In the genomic region with DNA sequence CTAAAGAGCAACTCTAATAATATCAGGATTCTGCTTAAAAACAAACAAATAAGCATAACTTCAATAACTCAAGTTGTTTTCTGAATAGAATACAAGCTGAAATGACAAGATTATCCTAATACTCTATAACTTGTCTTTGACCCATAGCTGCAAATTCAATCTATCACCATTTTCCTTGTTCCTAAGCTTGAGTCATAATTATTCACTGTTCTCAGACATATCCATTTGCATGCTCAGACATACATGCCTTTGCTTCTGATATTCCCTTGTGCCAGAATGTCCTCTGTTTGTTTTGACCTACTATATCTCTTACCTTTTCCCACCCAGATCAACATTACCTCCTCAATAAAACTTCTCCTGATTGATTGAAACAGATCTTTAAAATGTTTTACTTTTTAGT, we compare ENCODE assay signal across 16 cellular contexts.
A peak's percentile ranks its signal among the peaks of the same experiment; 100 is the strongest.
DNase-seq lines count a peak whose midpoint lies in the region; ATAC-seq and TF ChIP-seq lines count a peak whose summit lies in the region.
"Had no signal": no experiment of that assay in that cellular context is flagged by ENCODE, and none has a peak within 500 bp of the region (broad histone marks: within the 10 kb centered on the region; RNA-seq: fewer than 3 reads in every experiment).

No MANE protein-coding gene starts in this region.

- no peaks in the 10 kb centered on the region for H3K36me3 Mint-ChIP-seq in CD8-positive, alpha-beta T cell
- H3K36me3 Mint-ChIP-seq in activated naive CD8-positive, alpha-beta T cell treated with anti-CD3 and anti-CD28 coated beads for 36 hours, result no peaks in the 10 kb centered on the region
- H3K36me3 Mint-ChIP-seq: CD4-positive, alpha-beta memory T cell had no signal

- CTCF ChIA-PET in RWPE1 (lab: Yijun Ruan, JAX), result no interaction called here
- CTCF ChIA-PET in CD8-positive, alpha-beta T cell (lab: Charles Lee), result no interaction called here

- H3K4me3 ChIP-seq in CD8-positive, alpha-beta T cell (ENCODE audit: low read depth, low read length), result no peak overlapping the region
- H3K4me3 ChIP-seq: GM12878, GM23338 had no signal

- H3K9me3 ChIP-seq in CD8-positive, alpha-beta T cell (ENCODE audit: low read length), result no peaks in the 10 kb centered on the region
- H3K9me3 ChIP-seq: Caco-2 had no signal

- no peak overlapping the region for H3K27ac Mint-ChIP-seq in CD8-positive, alpha-beta T cell
- no peak overlapping the region for H3K27ac Mint-ChIP-seq in activated naive CD8-positive, alpha-beta T cell treated with anti-CD3 and anti-CD28 coated beads for 36 hours
- H3K27ac Mint-ChIP-seq: CD4-positive, alpha-beta memory T cell; GM23338 had no signal

- peaks cover 15% of the 10 kb centered on the region for H3K4me1 ChIP-seq in foreskin keratinocyte
- H3K4me1 ChIP-seq in CD8-positive, alpha-beta T cell (ENCODE audit: insufficient read depth, low read length), result no peaks in the 10 kb centered on the region
- H3K4me1 ChIP-seq: Caco-2 had no signal

- intact Hi-C loops in CD8-positive, alpha-beta T cell (cut with DNase I, micrococcal nuclease), result no loop called here

- peak; percentile 19 for DNase-seq in HPDE6-E6E7 (ENCODE audit: extremely low spot score)
- DNase-seq in RWPE1 (ENCODE audit: low spot score), result peak; percentile 4
- peak; percentile 12 to 43 for DNase-seq in foreskin keratinocyte
- DNase-seq in SIG-M5 (lab: John Stamatoyannopoulos, UW), result no peak
- DNase-seq in CD8-positive, alpha-beta T cell, result no peak
- DNase-seq in activated naive CD8-positive, alpha-beta T cell treated with anti-CD3 and anti-CD28 coated beads for 36 hours, result no peak
- DNase-seq: C1 segment of cervical spinal cord; Caco-2; CD4-positive, alpha-beta memory T cell; DMS153; DND-41; GDM1; H9 had no signal

- no peaks in the 10 kb centered on the region for H3K4me1 Mint-ChIP-seq in CD8-positive, alpha-beta T cell (ENCODE audit: low read depth)
- H3K4me1 Mint-ChIP-seq in activated naive CD8-positive, alpha-beta T cell treated with anti-CD3 and anti-CD28 coated beads for 36 hours, result peaks cover 2% of the 10 kb centered on the region
- H3K4me1 Mint-ChIP-seq: CD4-positive, alpha-beta memory T cell had no signal

- no peaks in the 10 kb centered on the region for H3K9me3 Mint-ChIP-seq in CD8-positive, alpha-beta T cell
- H3K9me3 Mint-ChIP-seq in activated naive CD8-positive, alpha-beta T cell treated with anti-CD3 and anti-CD28 coated beads for 36 hours, result no peaks in the 10 kb centered on the region
- H3K9me3 Mint-ChIP-seq: GM23338, H9 had no signal

- peak; percentile 47 for ATAC-seq in foreskin keratinocyte
- ATAC-seq in CD8-positive, alpha-beta T cell, result no peak
- ATAC-seq: GM12878, GM23338, HCT116 had no signal

- POLR2A ChIA-PET in RWPE1 (lab: Yijun Ruan, JAX; ENCODE audit: low non-redundant PET), result no interaction called here
- POLR2A ChIA-PET in CD8-positive, alpha-beta T cell (lab: Charles Lee), result no interaction called here

- H3K27ac ChIP-seq in RWPE1 (no peak overlapping the region), foreskin keratinocyte (no peak overlapping the region)
- no peak overlapping the region for H3K27ac ChIP-seq in CD8-positive, alpha-beta T cell (ENCODE audit: low read depth, low read length)

- H3K36me3 ChIP-seq in CD8-positive, alpha-beta T cell (ENCODE audit: insufficient read depth, low read length), result no peaks in the 10 kb centered on the region

- H3K27me3 ChIP-seq in foreskin keratinocyte, result no peaks in the 10 kb centered on the region
- H3K27me3 ChIP-seq in CD8-positive, alpha-beta T cell (ENCODE audit: insufficient read depth, low read length), result no peaks in the 10 kb centered on the region

- H3K4me3 Mint-ChIP-seq in CD8-positive, alpha-beta T cell, result no peak overlapping the region
- H3K4me3 Mint-ChIP-seq in activated naive CD8-positive, alpha-beta T cell treated with anti-CD3 and anti-CD28 coated beads for 36 hours, result no peak overlapping the region
- H3K4me3 Mint-ChIP-seq: CD4-positive, alpha-beta memory T cell; GM23338; H9 had no signal

- TF ChIP-seq CTCF in RWPE1 (conservative IDR thresholded peaks at IDR 0.05; ENCODE audit: low read depth) (no peak), foreskin keratinocyte (conservative IDR thresholded peaks at IDR 0.05) (no peak)
- TF ChIP-seq CTCF in CD8-positive, alpha-beta T cell (IDR thresholded peaks at IDR 0.05), result no peak

- H3K27me3 Mint-ChIP-seq in CD8-positive, alpha-beta T cell (ENCODE audit: low read depth), result peaks cover 6% of the 10 kb centered on the region
- peaks cover 5% of the 10 kb centered on the region for H3K27me3 Mint-ChIP-seq in activated naive CD8-positive, alpha-beta T cell treated with anti-CD3 and anti-CD28 coated beads for 36 hours

Comparison
In these comparisons a context has a peak if more than half of its experiments do, and no peak if none do; other contexts are left out.
1. DNase-seq: peak in HPDE6-E6E7 (single experiment), RWPE1 (single experiment) and foreskin keratinocyte (2 of 2); none in SIG-M5 (single experiment), CD8-positive, alpha-beta T cell (0 of 7) and activated naive CD8-positive, alpha-beta T cell treated with anti-CD3 and anti-CD28 coated beads for 36 hours (single experiment).